In the genomic region with DNA sequence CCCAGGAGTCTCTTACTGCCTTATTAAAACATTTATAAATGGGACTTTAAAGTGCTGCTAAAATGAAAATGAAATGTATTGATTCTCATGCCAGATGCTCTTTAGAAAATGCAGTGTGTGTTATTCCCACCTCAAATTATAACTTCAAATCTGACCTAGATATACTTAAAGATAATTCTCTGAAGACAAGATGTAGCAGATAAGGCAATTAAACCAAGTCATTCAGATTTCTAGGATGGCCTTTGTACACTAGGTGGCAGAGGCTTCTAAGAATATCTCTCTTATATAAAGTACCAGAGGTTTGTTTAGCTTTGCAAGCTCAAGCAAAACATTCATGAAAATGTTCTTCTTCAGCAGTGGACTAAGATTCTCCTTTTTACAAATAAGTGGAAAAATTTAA, we compare ENCODE assay signal across 7 cellular contexts. TPM values are rescaled to one million over a fixed set of nuclear protein-coding genes. Genes with fewer than 3 reads are reported as not detected.
A peak's percentile ranks its signal among the peaks of the same experiment; 100 is the strongest.
DNase-seq lines count a peak whose midpoint lies in the region; ATAC-seq and TF ChIP-seq lines count a peak whose summit lies in the region.

No MANE protein-coding gene starts in this region.

- no peaks in the 10 kb centered on the region for H3K36me3 Mint-ChIP-seq in HFFc6 (ENCODE audit: low read depth)
- no peaks in the 10 kb centered on the region for H3K36me3 Mint-ChIP-seq in activated naive CD8-positive, alpha-beta T cell treated with anti-CD3 and anti-CD28 coated beads, Interleukin-2, amount 10 ng/mL, durations not matched to agents 7 days and 5 days

- H3K9me3 Mint-ChIP-seq in HFFc6, result no peaks in the 10 kb centered on the region
- no peaks in the 10 kb centered on the region for H3K9me3 Mint-ChIP-seq in activated naive CD8-positive, alpha-beta T cell treated with anti-CD3 and anti-CD28 coated beads, Interleukin-2, amount 10 ng/mL, durations not matched to agents 7 days and 5 days

- H3K27me3 ChIP-seq in right lobe of liver, result no peaks in the 10 kb centered on the region
- no peaks in the 10 kb centered on the region for H3K27me3 ChIP-seq in prostate gland (replicated peaks; ENCODE audit: insufficient read depth)

- intact Hi-C loops in right lobe of liver (cut with DNase I), result no loop called here
- intact Hi-C loops in prostate gland (cut with DNase I), result loop anchor here (10.0 kb wide), 1 partner anchor 294 kb away; no protein-coding TSS in a partner anchor

- TF ChIP-seq CTCF in HFFc6 (IDR thresholded peaks at IDR 0.05), result peak; percentile 65
- TF ChIP-seq CTCF in right lobe of liver (IDR thresholded peaks at IDR 0.05), result peak in 3 of 4 donors; percentile 14 to 28 (median 24)
- no peak for TF ChIP-seq CTCF in prostate gland (IDR thresholded peaks at IDR 0.05)

- H3K4me3 Mint-ChIP-seq in HFFc6, result no peak overlapping the region
- peak overlapping the region; percentile 13 for H3K4me3 Mint-ChIP-seq in activated naive CD8-positive, alpha-beta T cell treated with anti-CD3 and anti-CD28 coated beads, Interleukin-2, amount 10 ng/mL, durations not matched to agents 7 days and 5 days

- H3K36me3 ChIP-seq in right lobe of liver, result no peaks in the 10 kb centered on the region
- no peaks in the 10 kb centered on the region for H3K36me3 ChIP-seq in prostate gland

- DNase-seq in DMS 273 treated with DMSO at 0.1 percent for 48 hours (lab: John Stamatoyannopoulos, UW) (peak; percentile 10), HFFc6 (peak; percentile 9), right lobe of liver (no peak), activated T-cell treated with anti-CD3 and anti-CD28 coated beads for 4 hours (no peak), DMS153 (lab: John Stamatoyannopoulos, UW) (no peak), prostate gland (ENCODE audit: low spot score) (no peak)
- DNase-seq in activated naive CD8-positive, alpha-beta T cell treated with anti-CD3 and anti-CD28 coated beads, Interleukin-2, amount 10 ng/mL, durations not matched to agents 7 days and 5 days, result no peak

- H3K4me1 Mint-ChIP-seq in HFFc6 (ENCODE audit: low read depth), result no peaks in the 10 kb centered on the region; the same call in 1 of the 2 replicates
- peaks cover 11% of the 10 kb centered on the region for H3K4me1 Mint-ChIP-seq in activated naive CD8-positive, alpha-beta T cell treated with anti-CD3 and anti-CD28 coated beads, Interleukin-2, amount 10 ng/mL, durations not matched to agents 7 days and 5 days

- H3K4me3 ChIP-seq in right lobe of liver, result no peak overlapping the region
- no peak overlapping the region for H3K4me3 ChIP-seq in prostate gland

- ATAC-seq in activated naive CD8-positive, alpha-beta T cell treated with anti-CD3 and anti-CD28 coated beads, Interleukin-2, amount 10 ng/mL, durations not matched to agents 7 days and 5 days (ENCODE audit: low read depth), result no peak
- ATAC-seq in right lobe of liver, result peak in 1 of 4 donors; percentile 43

- TF ChIP-seq POLR2A in right lobe of liver (IDR thresholded peaks at IDR 0.05) (no peak), prostate gland (IDR thresholded peaks at IDR 0.05) (no peak)

- H3K4me1 ChIP-seq in right lobe of liver (no peaks in the 10 kb centered on the region), prostate gland (replicated peaks) (no peaks in the 10 kb centered on the region)

- H3K27ac ChIP-seq in right lobe of liver, result no peak overlapping the region
- no peak overlapping the region for H3K27ac ChIP-seq in prostate gland

- no peak overlapping the region for H3K27ac Mint-ChIP-seq in HFFc6
- no peak overlapping the region for H3K27ac Mint-ChIP-seq in activated naive CD8-positive, alpha-beta T cell treated with anti-CD3 and anti-CD28 coated beads, Interleukin-2, amount 10 ng/mL, durations not matched to agents 7 days and 5 days

- peaks cover 19% of the 10 kb centered on the region for H3K27me3 Mint-ChIP-seq in HFFc6 (ENCODE audit: insufficient read depth)
- H3K27me3 Mint-ChIP-seq in activated naive CD8-positive, alpha-beta T cell treated with anti-CD3 and anti-CD28 coated beads, Interleukin-2, amount 10 ng/mL, durations not matched to agents 7 days and 5 days, result peaks cover 41% of the 10 kb centered on the region

- POLR2A ChIA-PET in activated naive CD8-positive, alpha-beta T cell treated with anti-CD3 and anti-CD28 coated beads, Interleukin-2, amount 10 ng/mL, durations not matched to agents 7 days and 5 days (lab: Charles Lee), result no interaction called here

- H3K9me3 ChIP-seq in right lobe of liver (no peaks in the 10 kb centered on the region), prostate gland (no peaks in the 10 kb centered on the region)

RNA-seq across cellular contexts. Expression of a gene that starts 26.9 kb away (rescaled TPM):
- 10 to 100 TPM; 23.0 to 35.7 (median 27.0) TPM for total RNA-seq in HFFc6 (2021; fragmentation: NEBNext Ultra II Directional; extraction: Animal tissue kit (Norgen Biotek cat#: 25700))
- total RNA-seq in activated naive CD8-positive, alpha-beta T cell treated with anti-CD3 and anti-CD28 coated beads, Interleukin-2, amount 10 ng/mL, durations not matched to agents 7 days and 5 days, result 100 to 1,000 TPM; 371 to 410 TPM
- total RNA-seq in right lobe of liver, result 10 to 100 TPM; 21.9 to 53.4 (median 30.8) TPM
- total RNA-seq in prostate gland, result 100 to 1,000 TPM in 1 of 2 donors, 10 to 100 TPM in 1; 83.0 to 197 TPM

Comparison
In these comparisons a context has a peak if more than half of its experiments do, and no peak if none do; other contexts are left out.
1. DNase-seq: peak in DMS 273 treated with DMSO at 0.1 percent for 48 hours (single experiment) and HFFc6 (single experiment); none in activated naive CD8-positive, alpha-beta T cell treated with anti-CD3 and anti-CD28 coated beads, Interleukin-2, amount 10 ng/mL, durations not matched to agents 7 days and 5 days (single experiment), right lobe of liver (0 of 3), activated T-cell treated with anti-CD3 and anti-CD28 coated beads for 4 hours (single experiment), DMS153 (single experiment) and prostate gland (single experiment).
2. CTCF ChIP-seq: peak in HFFc6 (single experiment) and right lobe of liver (3 of 4); none in prostate gland (0 of 4).